ENCODE assay signal across 15 cellular contexts in the genomic region with DNA sequence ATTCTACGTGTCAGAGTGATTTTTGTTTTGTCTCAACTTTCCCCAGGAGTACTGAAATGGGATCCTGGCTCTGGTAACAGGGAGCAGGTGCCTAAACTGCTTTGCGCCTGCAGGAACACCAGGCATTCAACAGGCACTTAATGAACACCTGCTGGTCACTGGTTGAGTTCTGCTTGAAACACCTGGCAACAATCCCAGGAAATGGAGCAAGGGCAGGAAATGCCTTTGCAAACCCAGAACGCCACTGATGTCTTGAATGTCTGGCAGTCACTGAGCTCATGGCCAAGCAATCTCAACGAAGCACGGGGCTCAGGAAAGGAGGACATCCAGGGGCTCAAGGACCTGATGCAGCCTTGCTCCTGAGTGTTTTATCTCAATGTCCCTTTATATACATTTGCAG.
DNase-seq lines count a peak whose midpoint lies in the region; FAIRE-seq lines count a peak whose summit lies in the region.
"Had no signal": no experiment of that assay in that cellular context is flagged by ENCODE, and none has a peak within 500 bp of the region (broad histone marks: within the 10 kb centered on the region; RNA-seq: fewer than 3 reads in every experiment).

No MANE protein-coding gene starts in this region.

- DNase-seq in ELF-1 (ENCODE audit: low read depth, low spot score) (peak; percentile 7), NCI-H128 (lab: John Stamatoyannopoulos, UW; ENCODE audit: unreplicated experiment) (peak; percentile 72), NCI-H748 (lab: John Stamatoyannopoulos, UW; ENCODE audit: unreplicated experiment) (peak; percentile 87), kidney tubule cell (ENCODE audit: low spot score) (peak; percentile 63), GM19239 (ENCODE audit: insufficient read length, low spot score) (no peak), SKM-1 (lab: John Stamatoyannopoulos, UW; ENCODE audit: unreplicated experiment) (no peak), EL (no peak), ecto neural progenitor cell (ENCODE audit: low spot score) (no peak)
- DNase-seq: dorsolateral prefrontal cortex; heart right ventricle; KBM-7; kidney glomerular epithelial cell; NCI-H1930; stimulated activated naive CD8-positive, alpha-beta T cell treated with anti-CD3 and anti-CD28 coated beads, Interleukin-15, Interleukin-2, amounts not matched to agents 100 U/mL and 50 U/mL, for 24 hours; WERI-Rb-1 had no signal

- no peak for FAIRE-seq in GM19239 (lab: Jason Lieb, UNC)

Comparison
In these comparisons a context has a peak if more than half of its experiments do, and no peak if none do; other contexts are left out.
1. DNase-seq: peak in ELF-1 (single experiment), NCI-H128 (single experiment), NCI-H748 (single experiment) and kidney tubule cell (single experiment); none in GM19239 (single experiment), SKM-1 (single experiment), EL (single experiment) and ecto neural progenitor cell (single experiment).